ENCODE assay signal across 9 cellular contexts in genomic region chr6:26472549-26473245, GRCh38. TPM values are rescaled to one million over a fixed set of nuclear protein-coding genes. Genes with fewer than 3 reads are reported as not detected.
DNase-seq lines count a peak whose midpoint lies in the region; ATAC-seq, FAIRE-seq and TF ChIP-seq lines count a peak whose summit lies in the region.
"Had no signal": no experiment of that assay in that cellular context is flagged by ENCODE, and none has a peak within 500 bp of the region (broad histone marks: within the 10 kb centered on the region; RNA-seq: fewer than 3 reads in every experiment).

No MANE protein-coding gene starts in this region.

- peaks cover 15% of the 10 kb centered on the region; the same call in 1 of the 2 replicates for H3K36me3 ChIP-seq in SK-N-MC (ENCODE audit: insufficient read depth, low read length)
- peaks cover 0 to 20% (median 6%) of the 10 kb centered on the region in 4 experiments; a peak in 4 of 8 replicates for H3K36me3 ChIP-seq in H1 (ENCODE audit: control insufficient read depth in 2 of 4, insufficient read depth in 4 of 4, low read length in 3 of 4)

- H3K4me3 ChIP-seq in SK-N-MC (no peak overlapping the region), H1 (ENCODE audit: extremely low read depth in 1 of 4, insufficient read depth in 2 of 4, low read depth in 3 of 4, low read length in 4 of 4) (no peak overlapping the region), skin epidermis (no peak overlapping the region)

- H3K23ac ChIP-seq in H9 (ENCODE audit: insufficient read length, low read depth, low read length): no peak overlapping the region
- H3K23ac ChIP-seq in H1 (ENCODE audit: insufficient read length): no peak overlapping the region

- H3K9me3 Mint-ChIP-seq in H9: peaks cover 0 to 3% of the 10 kb centered on the region in 2 experiments; a peak in 3 of 5 replicates

- DNase-seq in H9: no peak
- no peak for DNase-seq in SK-N-MC (ENCODE audit: low read depth, low spot score)
- no peak for DNase-seq in H1 (ENCODE audit: low read depth in 1 of 2, low spot score in 2 of 2)
- DNase-seq in left colon: no peak
- DNase-seq: foreskin keratinocyte, RPMI8226 had no signal

- H2BK20ac ChIP-seq in H9 (ENCODE audit: low read depth, low read length, poor library complexity, severe bottlenecking) (no peak overlapping the region), H1 (ENCODE audit: low read length) (no peak overlapping the region)

- H2AFZ ChIP-seq in H9 (ENCODE audit: low read length) (no peak overlapping the region), H1 (ENCODE audit: low read length) (no peak overlapping the region)

- peaks cover 1% of the 10 kb centered on the region for H3K27me3 Mint-ChIP-seq in H9 (ENCODE audit: low read depth)

- peaks cover 30 to 32% of the 10 kb centered on the region in 2 experiments for H3K4me1 Mint-ChIP-seq in H9

- H3K4me1 ChIP-seq in H9 (ENCODE audit: insufficient read depth, low read length) (peaks cover 4% of the 10 kb centered on the region; the same call in 1 of the 2 replicates), H1 (replicated peaks in 1 of 4; ENCODE audit: control insufficient read depth in 3 of 4, insufficient read depth in 4 of 4, low read length in 3 of 4) (peaks cover 6 to 14% (median 10%) of the 10 kb centered on the region in 4 experiments; a peak in 5 of 7 replicates)
- H3K4me1 ChIP-seq: foreskin keratinocyte had no signal

- no peaks in the 10 kb centered on the region for H3K27me3 ChIP-seq in H9 (ENCODE audit: insufficient read depth, low read length)
- no peaks in the 10 kb centered on the region for H3K27me3 ChIP-seq in H1 (replicated peaks in 1 of 4; ENCODE audit: control insufficient read depth in 3 of 4, extremely low read depth in 1 of 4, insufficient read depth in 3 of 4, low read length in 3 of 4)
- H3K27me3 ChIP-seq: foreskin keratinocyte had no signal

- no peak overlapping the region for H4K5ac ChIP-seq in H9 (ENCODE audit: insufficient read length, low read depth, low read length)
- no peak overlapping the region for H4K5ac ChIP-seq in H1 (ENCODE audit: insufficient read length, low read depth, low read length)

- no peak for ATAC-seq in HG03457 (IDR thresholded peaks at IDR 0.05; ENCODE audit: unreplicated experiment)
- ATAC-seq in left colon: no peak
- no peak for ATAC-seq in GM18873 (IDR thresholded peaks at IDR 0.05; ENCODE audit: low FRiP score, unreplicated experiment)

- H3K23me2 ChIP-seq in H9 (ENCODE audit: insufficient read length, low read depth, low read length, poor library complexity, severe bottlenecking) (no peaks in the 10 kb centered on the region), H1 (ENCODE audit: low read depth, low read length) (no peaks in the 10 kb centered on the region)

- H3T11ph ChIP-seq in H9 (ENCODE audit: low read length): no peak overlapping the region

- H3K4ac ChIP-seq in H9 (ENCODE audit: low read depth, low read length) (no peak overlapping the region), H1 (replicated peaks; ENCODE audit: insufficient read length, low read depth, low read length) (no peak overlapping the region)

- H2AK5ac ChIP-seq in H9 (ENCODE audit: insufficient read length, low read length) (no peak overlapping the region), H1 (ENCODE audit: low read depth, low read length) (no peak overlapping the region)

- H3K9ac ChIP-seq in H9 (ENCODE audit: extremely low read depth, insufficient read length, low read length) (no peak overlapping the region), SK-N-MC (ENCODE audit: insufficient read length) (no peak overlapping the region), H1 (replicated peaks in 1 of 4; ENCODE audit: extremely low read depth in 1 of 4, low read depth in 3 of 4, low read length in 3 of 4) (no peak overlapping the region)

- intact Hi-C loops in left colon (cut with DNase I, micrococcal nuclease): no loop called here

- no peak for FAIRE-seq in H1 (lab: Jason Lieb, UNC)

- WGBS in H9 (ENCODE audit: extremely low coverage, insufficient read length, low lambda C conversion rate): no CpG with 5 or more reads among the region's 4 CpGs
- WGBS in H1 (ENCODE audit: extremely low coverage in 1 of 2, insufficient coverage in 1 of 2, insufficient read length in 1 of 2, insufficient replicate concordance in 2 of 2, low coverage in 1 of 2, low lambda C conversion rate in 2 of 2, missing lambda C conversion rate in 1 of 2), 2 experiments: 78% methylated on average over 4 of the region's 4 CpGs; no CpG with 5 or more reads in 1 of the 2 experiments

- no peak overlapping the region for H2BK5ac ChIP-seq in H9 (ENCODE audit: insufficient read length, low read length)
- H2BK5ac ChIP-seq in H1 (ENCODE audit: low read depth, low read length): no peak overlapping the region

- POLR2A ChIA-PET in H1 (lab: Charles Lee; ENCODE audit: partially characterized antibody): interaction anchor here (0.6 to 0.8 kb wide), 2 partner anchors 13 to 16 kb away, joined by 3 read pairs; no protein-coding TSS in a partner anchor

- TF ChIP-seq POLR2A in H1 (IDR thresholded peaks at IDR 0.05; ENCODE audit: control extremely low read depth in 1 of 2, low read depth in 2 of 2, low read length in 2 of 2): no peak

- H2BK12ac ChIP-seq in H9 (ENCODE audit: insufficient read length, low read depth, low read length): no peak overlapping the region
- no peak overlapping the region for H2BK12ac ChIP-seq in H1 (ENCODE audit: low read depth, low read length)

- no peak for TF ChIP-seq EP300 in H1 (IDR thresholded peaks at IDR 0.05; ENCODE audit: borderline replicate concordance in 1 of 2, low read depth in 2 of 2, low read length in 2 of 2)

- H3K79me2 ChIP-seq in H9 (ENCODE audit: insufficient read depth, low read length) (no peaks in the 10 kb centered on the region), H1 (ENCODE audit: control insufficient read depth in 1 of 2, insufficient read depth in 2 of 2, low read length in 2 of 2) (no peaks in the 10 kb centered on the region)

- H3K79me1 ChIP-seq in H9 (ENCODE audit: insufficient read depth, low read depth, low read length, poor library complexity, severe bottlenecking) (no peaks in the 10 kb centered on the region), H1 (ENCODE audit: low read depth, low read length) (no peaks in the 10 kb centered on the region)

- H2BK15ac ChIP-seq in H9 (ENCODE audit: low read depth, low read length): peak overlapping the region; percentile 27; the same call in 1 of the 2 replicates
- no peak overlapping the region for H2BK15ac ChIP-seq in H1 (ENCODE audit: low read length)

- H3K27ac Mint-ChIP-seq in H9: no peak overlapping the region

- no peak for TF ChIP-seq RAD21 in H1 (IDR thresholded peaks at IDR 0.05 in 1 of 2, conservative IDR thresholded peaks at IDR 0.05 in 1 of 2; ENCODE audit: low read depth in 2 of 2, low read length in 2 of 2)

- H3K18ac ChIP-seq in H9 (ENCODE audit: insufficient read length, low read depth, low read length) (no peak overlapping the region), H1 (ENCODE audit: extremely low read depth, low read length) (no peak overlapping the region)

- peak overlapping the region in 1 of 2 experiments; percentile 7; a peak in 1 of 5 replicates for H3K4me3 Mint-ChIP-seq in H9

- H4K91ac ChIP-seq in H9 (ENCODE audit: insufficient read length, low read depth, low read length) (no peak overlapping the region), H1 (replicated peaks; ENCODE audit: insufficient read length, low read length) (no peak overlapping the region)

- no peak overlapping the region for H4K8ac ChIP-seq in H9 (replicated peaks; ENCODE audit: insufficient read length, low read depth, low read length)
- no peak overlapping the region for H4K8ac ChIP-seq in H1 (ENCODE audit: extremely low read depth, insufficient read depth, low read length)

- H3K36me3 Mint-ChIP-seq in H9 (ENCODE audit: insufficient read depth in 1 of 3, low read depth in 3 of 3): peaks cover 13 to 40% (median 29%) of the 10 kb centered on the region in 3 experiments

- H3K27ac ChIP-seq in H9 (ENCODE audit: insufficient read length, low read depth, low read length) (no peak overlapping the region), SK-N-MC (peak overlapping the region; percentile 99), H1 (ENCODE audit: low read depth, low read length) (no peak overlapping the region), skin epidermis (peak overlapping the region in 19 of 21 experiments; percentile 14 to 97 (median 89))

- CTCF ChIA-PET in H1 (lab: Charles Lee; ENCODE audit: partially characterized antibody): interaction anchor here (0.5 kb wide), 1 partner anchor 122 kb away, joined by 4 read pairs; no protein-coding TSS in a partner anchor

- no peak overlapping the region for H2BK120ac ChIP-seq in H9 (ENCODE audit: low read depth, low read length, poor library complexity, severe bottlenecking)
- no peak overlapping the region for H2BK120ac ChIP-seq in H1 (replicated peaks; ENCODE audit: low read depth, low read length)

- TF ChIP-seq CTCF in H9 (conservative IDR thresholded peaks at IDR 0.05) (no peak), H1 (IDR thresholded peaks at IDR 0.05; ENCODE audit: control extremely low read depth in 1 of 3, insufficient read depth in 1 of 3, low read depth in 1 of 3, low read length in 3 of 3) (no peak)

- no peak overlapping the region for H3K14ac ChIP-seq in H9 (ENCODE audit: insufficient read depth, low read length)
- H3K14ac ChIP-seq in H1 (ENCODE audit: insufficient read length): no peak overlapping the region

- no peak overlapping the region for H3K4me2 ChIP-seq in H9 (ENCODE audit: insufficient read depth, insufficient read length, low read length)
- H3K4me2 ChIP-seq in H1 (ENCODE audit: insufficient read depth in 1 of 2, low read depth in 2 of 2, low read length in 2 of 2): no peak overlapping the region

- H3K56ac ChIP-seq in H9 (ENCODE audit: insufficient read length, low read depth, low read length): no peak overlapping the region
- H3K56ac ChIP-seq in H1 (replicated peaks; ENCODE audit: insufficient read length, low read depth, low read length): no peak overlapping the region

- peaks cover 7% of the 10 kb centered on the region for H3K9me3 ChIP-seq in H9 (ENCODE audit: control insufficient read depth, low read depth, low read length)
- H3K9me3 ChIP-seq in SK-N-MC (ENCODE audit: low read depth, low read length): no peaks in the 10 kb centered on the region; the same call in 1 of the 2 replicates
- H3K9me3 ChIP-seq in H1 (ENCODE audit: insufficient read depth in 2 of 2, low read depth in 1 of 2, low read length in 1 of 2): no peaks in the 10 kb centered on the region

- H4K20me1 ChIP-seq in H9 (ENCODE audit: control insufficient read depth, insufficient read depth, insufficient read length) (no peaks in the 10 kb centered on the region), H1 (replicated peaks in 1 of 2; ENCODE audit: control insufficient read depth in 1 of 2, insufficient read depth in 2 of 2, low read length in 2 of 2) (no peaks in the 10 kb centered on the region)

RNA-seq across cellular contexts. Expression of gene BTN2A1, which starts 14.9 kb away (rescaled TPM):
- 17.6 and 18.4 TPM in 2 replicates for total RNA-seq in H9 (2021)
- total RNA-seq in H1 (2021; fragmentation: NEBNext Ultra II Directional; extraction: Animal tissue kit (Norgen Biotek cat#: 25700)): 10.6 and 11.0 TPM in 2 replicates
- polyA plus RNA-seq in H1 (2011; rRNA removed): 8.7 and 8.9 TPM in 2 replicates
- polyA plus RNA-seq in H1 (2011; cell fraction: cytosol; rRNA removed): 11.6 TPM
- polyA plus RNA-seq in H1 (2011; cell fraction: nucleus; rRNA removed): 16.1 TPM
- 11.0 to 13.9 TPM (median 11.8 TPM) in 4 replicates for polyA plus RNA-seq in H1 (2012, experiment 1 of 2)
- 3.7 TPM for polyA plus RNA-seq in H1 (2012, experiment 2 of 2)
- 9.1 TPM for polyA plus RNA-seq in H1 (2013, experiment 1 of 2)
- 9.8 TPM for polyA plus RNA-seq in H1 (2013, experiment 2 of 2)
- polyA minus RNA-seq in H1 (2011; rRNA and poly(A)+ RNA removed): 12.9 and 13.4 TPM in 2 replicates
- polyA minus RNA-seq in H1 (2011; cell fraction: cytosol; rRNA and poly(A)+ RNA removed): 4.9 TPM
- polyA minus RNA-seq in H1 (2011; cell fraction: nucleus; rRNA and poly(A)+ RNA removed): 12.0 TPM
- 10 to 100 TPM; 19.8 to 25.7 TPM for total RNA-seq in left colon

RNA-seq across cellular contexts. Expression of gene BTN1A1, which starts 27.4 kb away (rescaled TPM):
- 0.15 and 0.18 TPM in 2 replicates for total RNA-seq in H9 (2021)
- total RNA-seq in H1 (2021; fragmentation: NEBNext Ultra II Directional; extraction: Animal tissue kit (Norgen Biotek cat#: 25700)): 0.28 and 0.55 TPM in 2 replicates
- polyA plus RNA-seq in H1 (2011; rRNA removed): 0.22 and 0.35 TPM in 2 replicates
- polyA plus RNA-seq in H1 (2011; cell fraction: cytosol; rRNA removed): 0.30 TPM
- 0.21 TPM for polyA plus RNA-seq in H1 (2011; cell fraction: nucleus; rRNA removed)
- polyA plus RNA-seq in H1 (2012, experiment 1 of 2): 0.23 to 0.55 TPM (median 0.37 TPM) in 4 replicates
- 0.26 TPM for polyA plus RNA-seq in H1 (2012, experiment 2 of 2)
- polyA plus RNA-seq in H1 (2013, experiment 1 of 2): 0.51 TPM
- polyA plus RNA-seq in H1 (2013, experiment 2 of 2): 0.63 TPM
- 0.10 and 0.32 TPM in 2 replicates for polyA minus RNA-seq in H1 (2011; rRNA and poly(A)+ RNA removed)
- not detected for polyA minus RNA-seq in H1 (2011; cell fraction: cytosol; rRNA and poly(A)+ RNA removed)
- 0.30 TPM for polyA minus RNA-seq in H1 (2011; cell fraction: nucleus; rRNA and poly(A)+ RNA removed)
- total RNA-seq in left colon: not detected
- total RNA-seq: foreskin keratinocyte had no signal
- polyA plus RNA-seq: foreskin keratinocyte had no signal

RNA-seq across cellular contexts. Expression of gene BTN3A3, which starts 32.4 kb away (rescaled TPM):
- total RNA-seq in H9 (2021) (1.9 and 2.0 TPM in 2 replicates), left colon (10 to 100 TPM; 14.9 TPM)
- 2.0 and 3.4 TPM in 2 replicates for total RNA-seq in H1 (2021; fragmentation: NEBNext Ultra II Directional; extraction: Animal tissue kit (Norgen Biotek cat#: 25700))
- polyA plus RNA-seq in H1 (2011; rRNA removed): 2.6 and 2.9 TPM in 2 replicates
- polyA plus RNA-seq in H1 (2011; cell fraction: cytosol; rRNA removed): 3.5 TPM
- 11.3 TPM for polyA plus RNA-seq in H1 (2011; cell fraction: nucleus; rRNA removed)
- 1.8 to 3.1 TPM (median 2.6 TPM) in 4 replicates for polyA plus RNA-seq in H1 (2012, experiment 1 of 2)
- 0.12 TPM for polyA plus RNA-seq in H1 (2012, experiment 2 of 2)
- 2.2 TPM for polyA plus RNA-seq in H1 (2013, experiment 1 of 2)
- 1.5 TPM for polyA plus RNA-seq in H1 (2013, experiment 2 of 2)
- 6.9 and 7.9 TPM in 2 replicates for polyA minus RNA-seq in H1 (2011; rRNA and poly(A)+ RNA removed)
- polyA minus RNA-seq in H1 (2011; cell fraction: cytosol; rRNA and poly(A)+ RNA removed): 1.5 TPM
- 10.3 TPM for polyA minus RNA-seq in H1 (2011; cell fraction: nucleus; rRNA and poly(A)+ RNA removed)

Comparison
In these comparisons a context has a peak if more than half of its experiments do, and no peak if none do; other contexts are left out.
1. H3K27ac ChIP-seq: peak in SK-N-MC (single experiment) and skin epidermis (19 of 21); none in H9 (single experiment) and H1 (single experiment).